ENCODE assay signal across 8 cellular contexts in genomic region chr1:26278835-26279597, GRCh38. TPM values are rescaled to one million over a fixed set of nuclear protein-coding genes. Genes with fewer than 3 reads are reported as not detected.
DNase-seq lines count a peak whose midpoint lies in the region; ATAC-seq and TF ChIP-seq lines count a peak whose summit lies in the region.

No MANE protein-coding gene starts in this region.

- no peaks in the 10 kb centered on the region for H3K9me3 Mint-ChIP-seq in activated CD4-positive, alpha-beta memory T cell treated with anti-CD3 and anti-CD28 coated beads, Interleukin-2, amount 10 ng/mL, durations not matched to agents 7 days and 5 days

- H3K4me3 Mint-ChIP-seq in activated CD4-positive, alpha-beta memory T cell treated with anti-CD3 and anti-CD28 coated beads, Interleukin-2, amount 10 ng/mL, durations not matched to agents 7 days and 5 days, result peak overlapping the region; percentile 81

- peak overlapping the region; percentile 90 for H3K4me2 ChIP-seq in osteoblast (ENCODE audit: insufficient read depth, low read length)

- H3K9me3 ChIP-seq in osteoblast (ENCODE audit: low read depth, low read length), result no peaks in the 10 kb centered on the region

- H3K4me3 ChIP-seq in fibroblast of mammary gland (ENCODE audit: control insufficient read depth, low read depth, low read length), result peak overlapping the region; percentile 82
- H3K4me3 ChIP-seq in osteoblast (ENCODE audit: insufficient read depth, low read length), result peak overlapping the region; percentile 88

- H3K27ac ChIP-seq in osteoblast (ENCODE audit: low read depth, low read length), result peak overlapping the region; percentile 76

- peaks cover 41% of the 10 kb centered on the region for H3K36me3 ChIP-seq in osteoblast (ENCODE audit: insufficient read depth, low read length)

- H3K27ac Mint-ChIP-seq in activated CD4-positive, alpha-beta memory T cell treated with anti-CD3 and anti-CD28 coated beads, Interleukin-2, amount 10 ng/mL, durations not matched to agents 7 days and 5 days, result peak overlapping the region; percentile 84

- DNase-seq in DMS 273 treated with DMSO at 0.1 percent for 48 hours (lab: John Stamatoyannopoulos, UW) (peak; percentile 84), LHCN-M2 (ENCODE audit: low read depth) (peak; percentile 64), fibroblast of mammary gland (ENCODE audit: low read depth) (peak; percentile 84), osteoblast (ENCODE audit: insufficient read length, low spot score, missing footprints) (peak; percentile 92), DMS79 treated with DMSO at 0.1 percent for 48 hours (lab: John Stamatoyannopoulos, UW) (no peak), GOT3 (lab: John Stamatoyannopoulos, UW) (no peak)
- DNase-seq in activated CD4-positive, alpha-beta memory T cell treated with anti-CD3 and anti-CD28 coated beads, Interleukin-2, amount 10 ng/mL, durations not matched to agents 7 days and 5 days, result peak; percentile 49

- H4K20me1 ChIP-seq in osteoblast (ENCODE audit: insufficient read depth, low read length), result peaks cover 22% of the 10 kb centered on the region

- peaks cover 81% of the 10 kb centered on the region for H3K4me1 ChIP-seq in osteoblast (ENCODE audit: insufficient read depth, low read length)

- H3K27me3 ChIP-seq in osteoblast (ENCODE audit: insufficient read depth, low read length), result no peaks in the 10 kb centered on the region

- no peak for ATAC-seq in GM19452 (IDR thresholded peaks at IDR 0.05; ENCODE audit: unreplicated experiment)

- no peak overlapping the region for H2AFZ ChIP-seq in osteoblast (ENCODE audit: low read length)

- H3K36me3 Mint-ChIP-seq in activated CD4-positive, alpha-beta memory T cell treated with anti-CD3 and anti-CD28 coated beads, Interleukin-2, amount 10 ng/mL, durations not matched to agents 7 days and 5 days (ENCODE audit: low read depth), result peaks cover 85% of the 10 kb centered on the region

- peaks cover 87% of the 10 kb centered on the region for H3K4me1 Mint-ChIP-seq in activated CD4-positive, alpha-beta memory T cell treated with anti-CD3 and anti-CD28 coated beads, Interleukin-2, amount 10 ng/mL, durations not matched to agents 7 days and 5 days

- TF ChIP-seq CTCF in fibroblast of mammary gland (conservative IDR thresholded peaks at IDR 0.05; ENCODE audit: control insufficient read depth, insufficient read depth, low read depth, low read length), result no peak
- TF ChIP-seq CTCF in osteoblast (IDR thresholded peaks at IDR 0.05; ENCODE audit: extremely low read depth, low read depth, low read length), result no peak

- POLR2A ChIA-PET in activated CD4-positive, alpha-beta memory T cell treated with anti-CD3 and anti-CD28 coated beads, Interleukin-2, amount 10 ng/mL, durations not matched to agents 7 days and 5 days (lab: Charles Lee), result interaction anchor here (0.8 to 19.9 kb wide), 15 partner anchors 8 to 374 kb away, joined by 3 to 1302 read pairs (median 5); partner anchors contain the start of genes CD52, CEP85, DHDDS and HMGN2

- H3K79me2 ChIP-seq in osteoblast (ENCODE audit: insufficient read depth, low read length), result peaks cover 46% of the 10 kb centered on the region

- CTCF ChIA-PET in activated CD4-positive, alpha-beta memory T cell treated with anti-CD3 and anti-CD28 coated beads, Interleukin-2, amount 10 ng/mL, durations not matched to agents 7 days and 5 days (lab: Charles Lee), result interaction anchor here (1.1 to 17.9 kb wide), 11 partner anchors 8 to 138 kb away, joined by 3 to 883 read pairs (median 7); partner anchors contain the start of genes CD52, CEP85, UBXN11 and ZNF593

- H3K27me3 Mint-ChIP-seq in activated CD4-positive, alpha-beta memory T cell treated with anti-CD3 and anti-CD28 coated beads, Interleukin-2, amount 10 ng/mL, durations not matched to agents 7 days and 5 days, result no peaks in the 10 kb centered on the region

RNA-seq across cellular contexts. Expression of gene SH3BGRL3, which starts 0.9 kb away (rescaled TPM):
- total RNA-seq in LHCN-M2 (2014; rRNA removed) (221 and 264 TPM in 2 replicates), osteoblast (29.2 and 30.8 TPM in 2 replicates)
- polyA plus RNA-seq in LHCN-M2 (2012), result 980 TPM
- 100 to 1,000 TPM; 662 to 665 TPM for total RNA-seq in activated CD4-positive, alpha-beta memory T cell treated with anti-CD3 and anti-CD28 coated beads, Interleukin-2, amount 10 ng/mL, durations not matched to agents 7 days and 5 days

RNA-seq across cellular contexts. Expression of gene UBXN11, which starts 27.4 kb away (rescaled TPM):
- total RNA-seq in LHCN-M2 (2014; rRNA removed), result 5.1 and 5.2 TPM in 2 replicates
- 18.2 TPM for polyA plus RNA-seq in LHCN-M2 (2012)
- 10 to 100 TPM; 46.9 to 49.9 TPM for total RNA-seq in activated CD4-positive, alpha-beta memory T cell treated with anti-CD3 and anti-CD28 coated beads, Interleukin-2, amount 10 ng/mL, durations not matched to agents 7 days and 5 days
- 5.8 and 6.2 TPM in 2 replicates for total RNA-seq in osteoblast

RNA-seq across cellular contexts. Expression of gene CD52, which starts 38.7 kb away (rescaled TPM):
- total RNA-seq in LHCN-M2 (2014; rRNA removed) (not detected in 2 replicates), osteoblast (not detected in 2 replicates)
- polyA plus RNA-seq in LHCN-M2 (2012), result not detected
- total RNA-seq in activated CD4-positive, alpha-beta memory T cell treated with anti-CD3 and anti-CD28 coated beads, Interleukin-2, amount 10 ng/mL, durations not matched to agents 7 days and 5 days, result 1,000 to 10,000 TPM; 1,572 to 1,591 TPM

RNA-seq across cellular contexts. Expression of gene CEP85, which starts 45.0 kb away (rescaled TPM):
- 17.8 and 20.8 TPM in 2 replicates for total RNA-seq in LHCN-M2 (2014; rRNA removed)
- 9.5 TPM for polyA plus RNA-seq in LHCN-M2 (2012)
- 10 to 100 TPM; 35.5 to 37.7 TPM for total RNA-seq in activated CD4-positive, alpha-beta memory T cell treated with anti-CD3 and anti-CD28 coated beads, Interleukin-2, amount 10 ng/mL, durations not matched to agents 7 days and 5 days
- 8.0 and 9.1 TPM in 2 replicates for total RNA-seq in osteoblast

Comparison
In these comparisons a context has a peak if more than half of its experiments do, and no peak if none do; other contexts are left out.
1. DNase-seq: peak in DMS 273 treated with DMSO at 0.1 percent for 48 hours (single experiment), LHCN-M2 (single experiment), activated CD4-positive, alpha-beta memory T cell treated with anti-CD3 and anti-CD28 coated beads, Interleukin-2, amount 10 ng/mL, durations not matched to agents 7 days and 5 days (single experiment), fibroblast of mammary gland (single experiment) and osteoblast (single experiment); none in DMS79 treated with DMSO at 0.1 percent for 48 hours (single experiment) and GOT3 (single experiment).
2. RNA of gene CD52, which starts 38.7 kb away (total RNA-seq): 1,572 to 1,591 TPM in activated CD4-positive, alpha-beta memory T cell treated with anti-CD3 and anti-CD28 coated beads, Interleukin-2, amount 10 ng/mL, durations not matched to agents 7 days and 5 days; not detected in LHCN-M2 and not detected in osteoblast; every median in the first group is over 1,000 times any median in the second.